ENCODE assay signal across 8 cellular contexts in the genomic region with DNA sequence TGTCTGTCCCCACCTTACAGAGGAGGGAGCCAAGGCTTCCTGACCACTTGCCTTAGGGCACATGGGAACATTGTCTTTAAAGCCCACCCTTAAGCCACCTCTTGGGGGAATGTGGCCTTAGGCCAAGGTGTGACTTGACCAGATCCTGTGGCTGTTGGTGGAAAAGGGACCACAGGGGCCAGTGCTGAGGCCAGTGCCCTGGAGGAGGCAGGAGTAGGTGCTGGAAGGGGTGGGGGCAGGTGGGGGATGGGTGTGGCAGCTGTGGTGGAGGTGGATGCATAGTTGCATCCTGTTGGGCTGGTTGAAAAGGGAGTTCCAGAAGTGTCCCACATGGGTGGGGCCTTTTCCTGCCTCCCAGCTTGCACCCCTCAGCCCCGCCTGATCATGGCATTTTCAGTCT. TPM values are rescaled to one million over a fixed set of nuclear protein-coding genes. Genes with fewer than 3 reads are reported as not detected.
A peak's percentile ranks its signal among the peaks of the same experiment; 100 is the strongest.
DNase-seq lines count a peak whose midpoint lies in the region; ATAC-seq and TF ChIP-seq lines count a peak whose summit lies in the region.

No MANE protein-coding gene starts in this region.

- H3K79me2 ChIP-seq in mesendoderm (ENCODE audit: control insufficient read depth, insufficient read depth, low read length): peaks cover 2% of the 10 kb centered on the region

- no peak overlapping the region for H4K8ac ChIP-seq in mesendoderm (ENCODE audit: low read depth, low read length)

- no peak overlapping the region for H4K5ac ChIP-seq in mesendoderm (ENCODE audit: low read length)

- H3K27me3 ChIP-seq in adrenal gland (no peaks in the 10 kb centered on the region), mesendoderm (ENCODE audit: insufficient read depth, low read length, poor library complexity) (no peaks in the 10 kb centered on the region)

- TF ChIP-seq CTCF in adrenal gland (IDR thresholded peaks at IDR 0.05): no peak

- WGBS in adrenal gland, 4 donors: 60 to 86% (median 72%) methylated on average over 1 of the region's 1 CpG
- no CpG with 5 or more reads among the region's 1 CpG for WGBS in mesendoderm (ENCODE audit: extremely low coverage, insufficient coverage, low lambda C conversion rate)

- H3K4me3 Mint-ChIP-seq in stimulated activated naive CD8-positive, alpha-beta T cell treated with anti-CD3 and anti-CD28 coated beads, Interleukin-15, Interleukin-2, amounts not matched to agents 100 ng/mL and 50 ng/mL, for 24 hours: no peak overlapping the region

- no peak overlapping the region for H3K18ac ChIP-seq in mesendoderm (ENCODE audit: low read length)

- H3K9me3 Mint-ChIP-seq in stimulated activated naive CD8-positive, alpha-beta T cell treated with anti-CD3 and anti-CD28 coated beads, Interleukin-15, Interleukin-2, amounts not matched to agents 100 ng/mL and 50 ng/mL, for 24 hours: no peaks in the 10 kb centered on the region

- no peak for DNase-seq in stimulated activated naive CD8-positive, alpha-beta T cell treated with anti-CD3 and anti-CD28 coated beads, Interleukin-15, Interleukin-2, amounts not matched to agents 100 U/mL and 50 U/mL, for 24 hours
- DNase-seq in adrenal gland: no peak
- peak; percentile 50 for DNase-seq in mesendoderm
- DNase-seq in hippocampal formation (lab: John Stamatoyannopoulos, UW): no peak
- DNase-seq in putamen (ENCODE audit: low spot score): no peak
- DNase-seq in occipital lobe (lab: John Stamatoyannopoulos, UW): no peak

- peak overlapping the region; percentile 72 for H3K27ac Mint-ChIP-seq in stimulated activated naive CD8-positive, alpha-beta T cell treated with anti-CD3 and anti-CD28 coated beads, Interleukin-15, Interleukin-2, amounts not matched to agents 100 ng/mL and 50 ng/mL, for 24 hours

- no peak overlapping the region for H3K4me2 ChIP-seq in mesendoderm (ENCODE audit: low read length)

- no peak overlapping the region for H3K23ac ChIP-seq in mesendoderm (ENCODE audit: low read length)

- intact Hi-C loops in adrenal gland (cut with DNase I): no loop called here

- H3K36me3 ChIP-seq in adrenal gland (replicated peaks in 1 of 2): peaks cover 0 to 22% of the 10 kb centered on the region in 2 donors
- peaks cover 5% of the 10 kb centered on the region for H3K36me3 ChIP-seq in mesendoderm (ENCODE audit: control insufficient read depth, insufficient read depth, low read length)

- H3K4me1 Mint-ChIP-seq in stimulated activated naive CD8-positive, alpha-beta T cell treated with anti-CD3 and anti-CD28 coated beads, Interleukin-15, Interleukin-2, amounts not matched to agents 100 ng/mL and 50 ng/mL, for 24 hours (ENCODE audit: low read depth): peaks cover 71% of the 10 kb centered on the region

- H3K4ac ChIP-seq in mesendoderm (ENCODE audit: low read depth, low read length): no peak overlapping the region

- H3K56ac ChIP-seq in mesendoderm (ENCODE audit: low read length): peak overlapping the region; percentile 64

- no peaks in the 10 kb centered on the region for H3K9me3 ChIP-seq in adrenal gland (replicated peaks in 1 of 3)

- peaks cover 35% of the 10 kb centered on the region for H3K36me3 Mint-ChIP-seq in stimulated activated naive CD8-positive, alpha-beta T cell treated with anti-CD3 and anti-CD28 coated beads, Interleukin-15, Interleukin-2, amounts not matched to agents 100 ng/mL and 50 ng/mL, for 24 hours (ENCODE audit: low read depth)

- no peak overlapping the region for H2BK15ac ChIP-seq in mesendoderm (replicated peaks; ENCODE audit: low read depth)

- H2BK120ac ChIP-seq in mesendoderm (ENCODE audit: low read depth, low read length): no peak overlapping the region

- H3K4me1 ChIP-seq in adrenal gland (replicated peaks in 1 of 2): peaks cover 29 to 60% of the 10 kb centered on the region in 2 donors
- peaks cover 4% of the 10 kb centered on the region for H3K4me1 ChIP-seq in mesendoderm (ENCODE audit: control insufficient read depth, low read depth, low read length)

- TF ChIP-seq POLR2A in adrenal gland (IDR thresholded peaks at IDR 0.05): no peak

- H3K27ac ChIP-seq in adrenal gland (peak overlapping the region in 3 of 5 donors; percentile 8 to 48 (median 12)), mesendoderm (ENCODE audit: low read depth, low read length) (no peak overlapping the region)

- ATAC-seq in stimulated activated naive CD8-positive, alpha-beta T cell treated with anti-CD3 and anti-CD28 coated beads, Interleukin-15, Interleukin-2, amounts not matched to agents 100 U/mL and 50 U/mL, for 24 hours: no peak
- no peak for ATAC-seq in HG02870 (IDR thresholded peaks at IDR 0.05; ENCODE audit: unreplicated experiment)

- no peak overlapping the region for H3K9ac ChIP-seq in mesendoderm (ENCODE audit: low read length)

- H3K79me1 ChIP-seq in mesendoderm (ENCODE audit: low read length): peaks cover 7% of the 10 kb centered on the region

- H3K27me3 Mint-ChIP-seq in stimulated activated naive CD8-positive, alpha-beta T cell treated with anti-CD3 and anti-CD28 coated beads, Interleukin-15, Interleukin-2, amounts not matched to agents 100 ng/mL and 50 ng/mL, for 24 hours: no peaks in the 10 kb centered on the region

- H2AK5ac ChIP-seq in mesendoderm (ENCODE audit: low read length): no peak overlapping the region

- H3K4me3 ChIP-seq in adrenal gland: no peak overlapping the region
- H3K4me3 ChIP-seq in mesendoderm (ENCODE audit: low read length): no peak overlapping the region

- H2BK5ac ChIP-seq in mesendoderm (ENCODE audit: low read length): no peak overlapping the region

RNA-seq across cellular contexts. Expression of gene DNM2, which starts 44.8 kb away (rescaled TPM):
- 100 to 1,000 TPM; 134 to 196 (median 170) TPM for total RNA-seq in adrenal gland
- 100 to 1,000 TPM; 103 to 157 (median 124) TPM for polyA plus RNA-seq in adrenal gland
- 61.4 TPM for polyA plus RNA-seq in mesendoderm (2013, experiment 1 of 2)
- polyA plus RNA-seq in mesendoderm (2013, experiment 2 of 2): 60.6 TPM
- 34.0 TPM for total RNA-seq in occipital lobe
